In the genomic region with DNA sequence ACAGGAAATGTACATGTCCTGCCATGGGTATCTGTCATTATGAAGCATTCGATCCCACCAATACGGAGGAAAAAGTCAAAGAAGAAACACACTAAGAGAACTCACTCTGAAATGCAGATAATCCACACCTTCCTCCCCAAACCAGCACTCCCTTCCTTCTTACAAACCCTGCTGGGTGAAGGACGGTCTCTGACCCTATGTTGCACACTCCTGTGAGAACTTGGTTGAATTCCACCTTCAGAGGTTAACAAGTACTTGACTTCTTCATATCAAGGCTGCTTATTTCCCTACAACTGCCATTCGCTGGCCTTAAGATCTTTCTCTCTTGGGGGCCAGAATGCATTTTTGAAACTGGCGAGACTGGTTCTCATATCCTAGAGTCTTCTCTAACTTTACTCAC, we compare ENCODE assay signal across 19 cellular contexts. TPM values are rescaled to one million over a fixed set of nuclear protein-coding genes. Genes with fewer than 3 reads are reported as not detected.
DNase-seq lines count a peak whose midpoint lies in the region; ATAC-seq and TF ChIP-seq lines count a peak whose summit lies in the region.
"Had no signal": no experiment of that assay in that cellular context is flagged by ENCODE, and none has a peak within 500 bp of the region (broad histone marks: within the 10 kb centered on the region; RNA-seq: fewer than 3 reads in every experiment).

No MANE protein-coding gene starts in this region.

- TF ChIP-seq CTCF in AG04450 (IDR thresholded peaks at IDR 0.05; ENCODE audit: low read depth, low read length): no peak
- no peak for TF ChIP-seq CTCF in activated B cell treated with CpG ODN at 0.5 μM for 24 hours (IDR thresholded peaks at IDR 0.05)
- TF ChIP-seq CTCF in neural crest cell (conservative IDR thresholded peaks at IDR 0.05): no peak

- H3K4me1 Mint-ChIP-seq in activated CD4-positive, alpha-beta T cell treated with anti-CD3 and anti-CD28 coated beads, Interleukin-2, amount 10 ng/mL, durations not matched to agents 24 days and 14 days: peaks cover 59% of the 10 kb centered on the region
- H3K4me1 Mint-ChIP-seq in activated B cell treated with CpG ODN at 0.5 μM for 24 hours (peaks cover 43% of the 10 kb centered on the region), neural crest cell (peaks cover 36% of the 10 kb centered on the region)

- intact Hi-C loops in activated CD4-positive, alpha-beta T cell treated with anti-CD3 and anti-CD28 coated beads, Interleukin-2, amount 10 ng/mL, durations not matched to agents 24 days and 14 days (cut with micrococcal nuclease): no loop called here
- intact Hi-C loops in activated B cell treated with CpG ODN at 0.5 μM for 24 hours (cut with micrococcal nuclease): no loop called here

- no peak overlapping the region for H3K4me3 ChIP-seq in AG04450 (ENCODE audit: low read depth, low read length)
- H3K4me3 ChIP-seq: pancreas, skin epidermis had no signal

- no peak overlapping the region for H3K4me3 Mint-ChIP-seq in activated CD4-positive, alpha-beta T cell treated with anti-CD3 and anti-CD28 coated beads, Interleukin-2, amount 10 ng/mL, durations not matched to agents 24 days and 14 days
- no peak overlapping the region for H3K4me3 Mint-ChIP-seq in activated B cell treated with CpG ODN at 0.5 μM for 24 hours
- no peak overlapping the region for H3K4me3 Mint-ChIP-seq in neural crest cell
- H3K4me3 Mint-ChIP-seq: activated CD4-positive, alpha-beta T cell treated with anti-CD3 and anti-CD28 coated beads for 36 hours had no signal

- no peaks in the 10 kb centered on the region for H3K9me3 ChIP-seq in AG04450 (ENCODE audit: control insufficient read depth, insufficient read depth, low read length)
- H3K9me3 ChIP-seq: pancreas had no signal

- H3K27ac Mint-ChIP-seq in activated CD4-positive, alpha-beta T cell treated with anti-CD3 and anti-CD28 coated beads, Interleukin-2, amount 10 ng/mL, durations not matched to agents 24 days and 14 days: peak overlapping the region; percentile 61
- H3K27ac Mint-ChIP-seq in activated B cell treated with CpG ODN at 0.5 μM for 24 hours: peak overlapping the region; percentile 31
- peak overlapping the region; percentile 58 for H3K27ac Mint-ChIP-seq in neural crest cell (ENCODE audit: unreplicated experiment)

- no peaks in the 10 kb centered on the region for H3K9me3 Mint-ChIP-seq in activated CD4-positive, alpha-beta T cell treated with anti-CD3 and anti-CD28 coated beads, Interleukin-2, amount 10 ng/mL, durations not matched to agents 24 days and 14 days
- H3K9me3 Mint-ChIP-seq in activated B cell treated with CpG ODN at 0.5 μM for 24 hours (no peaks in the 10 kb centered on the region), neural crest cell (no peaks in the 10 kb centered on the region)

- no peak for ATAC-seq in activated B cell treated with CpG ODN at 0.5 μM for 24 hours (ENCODE audit: low read depth)
- ATAC-seq: activated CD4-positive, alpha-beta T cell treated with anti-CD3 and anti-CD28 coated beads for 36 hours; esophagus mucosa; pancreas had no signal

- no peaks in the 10 kb centered on the region for H3K27me3 ChIP-seq in AG04450 (ENCODE audit: control insufficient read depth, insufficient read depth, low read length)
- H3K27me3 ChIP-seq: pancreas had no signal

- H3K27me3 Mint-ChIP-seq in activated CD4-positive, alpha-beta T cell treated with anti-CD3 and anti-CD28 coated beads, Interleukin-2, amount 10 ng/mL, durations not matched to agents 24 days and 14 days: no peaks in the 10 kb centered on the region
- H3K27me3 Mint-ChIP-seq in activated B cell treated with CpG ODN at 0.5 μM for 24 hours: no peaks in the 10 kb centered on the region
- H3K27me3 Mint-ChIP-seq in neural crest cell (ENCODE audit: low read depth): no peaks in the 10 kb centered on the region
- H3K27me3 Mint-ChIP-seq: activated CD4-positive, alpha-beta T cell treated with anti-CD3 and anti-CD28 coated beads for 36 hours had no signal

- CTCF ChIA-PET in AG04450 (lab: Charles Lee): no interaction called here
- CTCF ChIA-PET in activated B cell treated with CpG ODN at 0.5 μM for 24 hours (lab: Charles Lee): interaction anchor here (0.8 kb wide), 1 partner anchor 16 kb away, joined by 4 read pairs; no protein-coding TSS in a partner anchor

- H3K36me3 Mint-ChIP-seq in activated CD4-positive, alpha-beta T cell treated with anti-CD3 and anti-CD28 coated beads, Interleukin-2, amount 10 ng/mL, durations not matched to agents 24 days and 14 days (ENCODE audit: low read depth): peaks cover 74% of the 10 kb centered on the region
- H3K36me3 Mint-ChIP-seq in activated B cell treated with CpG ODN at 0.5 μM for 24 hours (ENCODE audit: low read depth) (peaks cover 79% of the 10 kb centered on the region), neural crest cell (ENCODE audit: low read depth) (peaks cover 23% of the 10 kb centered on the region)

- H3K27ac ChIP-seq in AG04450 (ENCODE audit: low read depth, low read length): peak overlapping the region; percentile 52
- H3K27ac ChIP-seq: pancreas, skin epidermis had no signal

- DNase-seq in activated CD4-positive, alpha-beta T cell treated with anti-CD3 and anti-CD28 coated beads, Interleukin-2, amount 10 ng/mL, durations not matched to agents 24 days and 14 days: no peak
- DNase-seq in activated CD4-positive, alpha-beta T cell treated with anti-CD3 and anti-CD28 coated beads, Interleukin-2, amount 50 U/mL, for 48 hours: no peak
- DNase-seq in AG04450 (ENCODE audit: low read depth, low spot score) (no peak), activated B cell treated with CpG ODN at 0.5 μM for 24 hours (no peak), neural crest cell (ENCODE audit: low read depth, low spot score) (no peak), A172 (ENCODE audit: low spot score) (no peak), NCI-H2171 treated with DMSO at 0.1 percent for 48 hours (lab: John Stamatoyannopoulos, UW) (no peak)
- no peak for DNase-seq in activated CD4-positive, alpha-beta T cell treated with anti-CD3 and anti-CD28 coated beads for 4 hours
- DNase-seq: 8988T; activated CD4-positive, alpha-beta T cell treated with anti-CD3 and anti-CD28 coated beads for 36 hours; C1 segment of cervical spinal cord; DMS 273 treated with DMSO at 0.1 percent for 48 hours; GF-D8; NCI-H1436; NCI-H82; pancreas; stimulated activated CD4-positive, alpha-beta T cell treated with anti-CD3 and anti-CD28 coated beads, Interleukin-4, amount 100 ng/mL, for 1 hour had no signal

- POLR2A ChIA-PET in AG04450 (lab: Yijun Ruan, JAX): interaction anchor here (1.0 kb wide), 1 partner anchor 17 kb away, joined by 4 read pairs; a partner anchor contains a TSS
- POLR2A ChIA-PET in activated B cell treated with CpG ODN at 0.5 μM for 24 hours (lab: Charles Lee): no interaction called here

RNA-seq across cellular contexts. Expression of a gene that starts 16.6 kb away (rescaled TPM):
- 183 and 185 TPM in 2 replicates for total RNA-seq in activated CD4-positive, alpha-beta T cell treated with anti-CD3 and anti-CD28 coated beads, Interleukin-2, amount 10 ng/mL, durations not matched to agents 24 days and 14 days
- 91.5 and 91.6 TPM in 2 replicates for polyA plus RNA-seq in AG04450 (2011; rRNA removed)
- polyA minus RNA-seq in AG04450 (2011; rRNA and poly(A)+ RNA removed): 117 and 129 TPM in 2 replicates
- total RNA-seq in activated B cell treated with CpG ODN at 0.5 μM for 24 hours: 70.5 and 71.1 TPM in 2 replicates
- total RNA-seq in neural crest cell: 200 and 209 TPM in 2 replicates
- total RNA-seq in A172 (2014; rRNA removed; shearing (Covaris generic)): 149 and 151 TPM in 2 replicates

RNA-seq across cellular contexts. Expression of a gene that starts 39.7 kb away (rescaled TPM):
- total RNA-seq in activated CD4-positive, alpha-beta T cell treated with anti-CD3 and anti-CD28 coated beads, Interleukin-2, amount 10 ng/mL, durations not matched to agents 24 days and 14 days: 112 and 117 TPM in 2 replicates
- polyA plus RNA-seq in AG04450 (2011; rRNA removed): 290 and 526 TPM in 2 replicates
- polyA minus RNA-seq in AG04450 (2011; rRNA and poly(A)+ RNA removed): 75.3 and 81.1 TPM in 2 replicates
- 63.4 and 65.6 TPM in 2 replicates for total RNA-seq in activated B cell treated with CpG ODN at 0.5 μM for 24 hours
- 57.1 and 67.2 TPM in 2 replicates for total RNA-seq in neural crest cell
- total RNA-seq in A172 (2014; rRNA removed; shearing (Covaris generic)): 235 and 382 TPM in 2 replicates
